ENCODE assay signal across 2 cellular contexts in the genomic region with DNA sequence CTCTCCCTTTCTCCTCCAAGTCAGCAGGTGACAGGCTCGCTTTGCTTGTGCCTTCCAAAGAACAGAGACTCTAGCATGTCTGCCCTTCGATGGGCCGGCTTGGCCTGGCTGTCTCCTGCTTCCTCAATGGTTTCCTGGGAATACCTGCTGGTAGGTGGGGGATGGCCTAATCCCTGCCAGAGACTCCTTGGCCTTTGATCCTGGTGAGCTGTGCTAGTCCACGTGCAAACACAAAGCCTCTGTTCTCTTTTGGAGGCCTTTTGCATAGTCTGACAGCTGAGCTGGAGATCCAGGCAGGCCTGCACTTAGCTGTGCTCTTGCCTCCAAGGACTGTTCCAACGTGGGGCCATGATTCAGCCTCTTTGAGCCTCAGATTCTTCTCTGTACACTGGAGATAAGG.
TF ChIP-seq lines count a peak whose summit lies in the region.

No MANE protein-coding gene starts in this region.

TF ChIP-seq in IMR-90, 13 proteins besides CTCF, POLR2A, EP300 and RAD21:
- TF ChIP-seq, protein P1, sequence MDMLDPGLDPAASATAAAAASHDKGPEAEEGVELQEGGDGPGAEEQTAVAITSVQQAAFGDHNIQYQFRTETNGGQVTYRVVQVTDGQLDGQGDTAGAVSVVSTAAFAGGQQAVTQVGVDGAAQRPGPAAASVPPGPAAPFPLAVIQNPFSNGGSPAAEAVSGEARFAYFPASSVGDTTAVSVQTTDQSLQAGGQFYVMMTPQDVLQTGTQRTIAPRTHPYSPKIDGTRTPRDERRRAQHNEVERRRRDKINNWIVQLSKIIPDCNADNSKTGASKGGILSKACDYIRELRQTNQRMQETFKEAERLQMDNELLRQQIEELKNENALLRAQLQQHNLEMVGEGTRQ (IDR thresholded peaks at IDR 0.05; ENCODE audit: low read depth, low read length) = no peak
- no peak for TF ChIP-seq BHLHE40 (IDR thresholded peaks at IDR 0.05; ENCODE audit: low read depth, low read length)
- no peak for TF ChIP-seq MAFK (IDR thresholded peaks at IDR 0.05; ENCODE audit: low read depth, low read length)
- TF ChIP-seq CHD1 (IDR thresholded peaks at IDR 0.05; ENCODE audit: low read depth, low read length) = no peak
- no peak for TF ChIP-seq RCOR1 (IDR thresholded peaks at IDR 0.05; ENCODE audit: insufficient replicate concordance, low read length)
- TF ChIP-seq RFX5 (IDR thresholded peaks at IDR 0.05; ENCODE audit: low read depth, low read length) = no peak
- no peak for TF ChIP-seq MXI1 (IDR thresholded peaks at IDR 0.05; ENCODE audit: borderline replicate concordance, low read depth, low read length)
- TF ChIP-seq, protein P2, sequence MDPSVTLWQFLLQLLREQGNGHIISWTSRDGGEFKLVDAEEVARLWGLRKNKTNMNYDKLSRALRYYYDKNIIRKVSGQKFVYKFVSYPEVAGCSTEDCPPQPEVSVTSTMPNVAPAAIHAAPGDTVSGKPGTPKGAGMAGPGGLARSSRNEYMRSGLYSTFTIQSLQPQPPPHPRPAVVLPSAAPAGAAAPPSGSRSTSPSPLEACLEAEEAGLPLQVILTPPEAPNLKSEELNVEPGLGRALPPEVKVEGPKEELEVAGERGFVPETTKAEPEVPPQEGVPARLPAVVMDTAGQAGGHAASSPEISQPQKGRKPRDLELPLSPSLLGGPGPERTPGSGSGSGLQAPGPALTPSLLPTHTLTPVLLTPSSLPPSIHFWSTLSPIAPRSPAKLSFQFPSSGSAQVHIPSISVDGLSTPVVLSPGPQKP (IDR thresholded peaks at IDR 0.05; ENCODE audit: borderline replicate concordance, low read depth, low read length) = no peak
- no peak for TF ChIP-seq FOS (IDR thresholded peaks at IDR 0.05; ENCODE audit: low read depth, low read length)
- TF ChIP-seq SMC3 (IDR thresholded peaks at IDR 0.05; ENCODE audit: low read depth, low read length) = no peak
- TF ChIP-seq NFE2L2 (IDR thresholded peaks at IDR 0.05; ENCODE audit: low read depth, low read length) = no peak
- no peak for TF ChIP-seq CEBPB (IDR thresholded peaks at IDR 0.05; ENCODE audit: low read depth, low read length)
- no peak for TF ChIP-seq MAZ (IDR thresholded peaks at IDR 0.05; ENCODE audit: borderline replicate concordance, low read depth, low read length)

TF ChIP-seq in HEK293T, 16 proteins besides CTCF, POLR2A, EP300 and RAD21 (continued from another document):
- TF ChIP-seq, protein P3, sequence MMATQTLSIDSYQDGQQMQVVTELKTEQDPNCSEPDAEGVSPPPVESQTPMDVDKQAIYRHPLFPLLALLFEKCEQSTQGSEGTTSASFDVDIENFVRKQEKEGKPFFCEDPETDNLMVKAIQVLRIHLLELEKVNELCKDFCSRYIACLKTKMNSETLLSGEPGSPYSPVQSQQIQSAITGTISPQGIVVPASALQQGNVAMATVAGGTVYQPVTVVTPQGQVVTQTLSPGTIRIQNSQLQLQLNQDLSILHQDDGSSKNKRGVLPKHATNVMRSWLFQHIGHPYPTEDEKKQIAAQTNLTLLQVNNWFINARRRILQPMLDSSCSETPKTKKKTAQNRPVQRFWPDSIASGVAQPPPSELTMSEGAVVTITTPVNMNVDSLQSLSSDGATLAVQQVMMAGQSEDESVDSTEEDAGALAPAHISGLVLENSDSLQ (IDR thresholded peaks at IDR 0.05) = no peak
- TF ChIP-seq SP1 (IDR thresholded peaks at IDR 0.05) = no peak
